ENCODE assay signal across 19 cellular contexts in the genomic region with DNA sequence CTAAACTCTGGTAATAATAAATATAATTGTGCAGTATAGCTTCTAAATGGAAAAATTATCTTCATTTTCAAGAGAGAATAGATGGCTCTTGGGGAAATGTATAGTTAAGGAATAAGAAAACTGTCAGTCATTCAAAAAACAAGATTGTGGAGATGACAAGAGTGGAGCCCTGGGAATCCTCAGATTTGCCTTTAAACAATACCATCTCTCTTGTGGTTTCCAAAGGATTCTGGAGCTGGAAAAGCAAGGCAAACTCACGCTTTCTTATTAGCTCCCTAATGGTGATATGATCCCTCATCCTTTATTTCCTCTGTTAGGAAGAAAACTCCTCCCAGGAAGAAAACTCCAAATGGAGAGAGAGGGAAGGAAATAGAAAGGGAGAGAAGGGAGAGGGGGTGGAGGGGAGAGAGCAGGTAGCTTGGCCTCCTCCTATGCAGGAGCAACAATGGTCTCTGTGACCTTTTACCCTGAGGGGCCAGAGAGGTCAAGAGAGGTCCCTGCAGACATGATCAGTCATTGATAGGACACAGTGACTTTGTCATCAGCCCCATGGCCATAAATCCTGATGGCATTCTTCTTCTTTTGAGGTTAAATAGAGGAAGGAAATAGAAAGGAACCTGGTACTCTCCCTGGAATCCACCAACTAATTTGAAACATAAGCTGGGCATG.
DNase-seq lines count a peak whose midpoint lies in the region; ATAC-seq, FAIRE-seq and TF ChIP-seq lines count a peak whose summit lies in the region.
"Had no signal": no experiment of that assay in that cellular context is flagged by ENCODE, and none has a peak within 500 bp of the region (broad histone marks: within the 10 kb centered on the region; RNA-seq: fewer than 3 reads in every experiment).

No MANE protein-coding gene starts in this region.

- TF ChIP-seq RAD21 in K562 (CRISPR knock-in tag; conservative IDR thresholded peaks at IDR 0.05 in 1 of 2, IDR thresholded peaks at IDR 0.05 in 1 of 2) (no peak), neural cell (conservative IDR thresholded peaks at IDR 0.05) (no peak)

- H3K27me3 ChIP-seq in K562 (ENCODE audit: control insufficient read depth in 2 of 2, insufficient read depth in 2 of 2, low read length in 2 of 2) (no peaks in the 10 kb centered on the region), neural cell (ENCODE audit: insufficient read depth, low read depth, low read length) (no peaks in the 10 kb centered on the region)

- 53% methylated on average over 1 of the region's 1 CpG for WGBS in K562 (ENCODE audit: insufficient coverage, low coverage, missing lambda C conversion rate)

- FAIRE-seq in K562 (lab: Jason Lieb, UNC), result no peak
- FAIRE-seq: A204.1, G401.6, GM12892, GM19239, H54 had no signal

- no peaks in the 10 kb centered on the region for H4K20me1 ChIP-seq in K562 (replicated peaks; ENCODE audit: control insufficient read depth, insufficient read depth, low read length)
- H4K20me1 ChIP-seq in neural cell (ENCODE audit: insufficient read depth), result no peaks in the 10 kb centered on the region

- BruUV-seq in K562 (replicated peaks; lab: Mats Ljungman, UMichigan), result no TSS peak

- in situ Hi-C loops in KBM-7 (cut with MboI; ENCODE audit: low pct_unique_long_range_greater_than_20kb, low sequenced_read_pairs) (no loop called here), K562 (cut with MboI) (no loop called here)

- intact Hi-C loops in K562 (cut with micrococcal nuclease), result no loop called here

- H3K9ac ChIP-seq in K562 (ENCODE audit: insufficient read depth in 1 of 2, low read depth in 2 of 2, low read length in 2 of 2) (no peak overlapping the region), neural cell (ENCODE audit: low read length) (no peak overlapping the region)
- H3K9ac ChIP-seq: GM23248 had no signal

- no peak overlapping the region for H2AFZ ChIP-seq in K562 (ENCODE audit: low read depth, low read length)
- H2AFZ ChIP-seq in neural cell (ENCODE audit: low read depth, low read length), result no peak overlapping the region
- H2AFZ ChIP-seq: GM23248 had no signal

- H3K4me1 ChIP-seq in K562 (replicated peaks in 1 of 2; ENCODE audit: control insufficient read depth in 2 of 2, insufficient read depth in 2 of 2, low read length in 2 of 2), result no peaks in the 10 kb centered on the region

- no peaks in the 10 kb centered on the region for H3K79me2 ChIP-seq in K562 (ENCODE audit: control insufficient read depth, insufficient read depth, low read length)
- no peaks in the 10 kb centered on the region for H3K79me2 ChIP-seq in neural cell (replicated peaks; ENCODE audit: insufficient read depth, low read length)

- H3K9me3 ChIP-seq in K562 (replicated peaks; ENCODE audit: control insufficient read depth, insufficient read depth, low read depth, low read length) (no peaks in the 10 kb centered on the region), neural cell (ENCODE audit: low read length) (no peaks in the 10 kb centered on the region)

- POLR2A ChIA-PET in K562 (lab: Yijun Ruan, JAX), result interaction anchor here (0.6 to 1.0 kb wide), 2 partner anchors 309 to 310 kb away, joined by 3 to 4 read pairs; no protein-coding TSS in a partner anchor

- no peaks in the 10 kb centered on the region for H3K9me1 ChIP-seq in K562 (ENCODE audit: control insufficient read depth, insufficient read depth, low read length)

- H3K4me3 ChIP-seq in K562 (no peak overlapping the region), neural cell (ENCODE audit: low read length) (no peak overlapping the region)
- H3K4me3 ChIP-seq: GM23248 had no signal

- CTCF ChIA-PET in K562 (lab: Yijun Ruan, JAX; ENCODE audit: low intra/inter-chr PET ratio), result no interaction called here

- TF ChIP-seq EP300 in K562 (IDR thresholded peaks at IDR 0.05; ENCODE audit: low read length) (no peak), neural cell (conservative IDR thresholded peaks at IDR 0.05; ENCODE audit: poor library complexity, severe bottlenecking) (peak; percentile 19)

- H3F3A ChIP-seq in neural cell (ENCODE audit: insufficient read depth, low read length, poor library complexity, severe bottlenecking), result peaks cover 3% of the 10 kb centered on the region

- H3K9me2 ChIP-seq in neural cell (ENCODE audit: insufficient read depth, low read length), result no peaks in the 10 kb centered on the region

- H3K36me3 ChIP-seq in K562 (ENCODE audit: control insufficient read depth, insufficient read depth, low read length), result peaks cover 10% of the 10 kb centered on the region; the same call in 1 of the 3 replicates
- no peaks in the 10 kb centered on the region for H3K36me3 ChIP-seq in neural cell (ENCODE audit: insufficient read depth, low read length)

- ATAC-seq in K562 (no peak), GM19328 (IDR thresholded peaks at IDR 0.05; ENCODE audit: unreplicated experiment) (no peak), GM21786 (IDR thresholded peaks at IDR 0.05; ENCODE audit: unreplicated experiment) (no peak)
- ATAC-seq: HCT116 had no signal

- H3K4me2 ChIP-seq in K562 (ENCODE audit: insufficient read depth, low read length) (no peak overlapping the region), neural cell (ENCODE audit: low read length) (no peak overlapping the region)

- TF ChIP-seq POLR2A in K562 (conservative IDR thresholded peaks at IDR 0.05), result no peak

- peak; percentile 83 for DNase-seq in ELF-1 (ENCODE audit: low read depth, low spot score)
- DNase-seq in KBM-7, result peak; percentile 16
- DNase-seq in K562 (ENCODE audit: extremely low read depth in 1 of 4, low spot score in 3 of 4), result no peak
- no peak for DNase-seq in NCI-H446 (lab: John Stamatoyannopoulos, UW)
- DNase-seq: C1 segment of cervical spinal cord; Calu3; CD4-positive, alpha-beta T cell; DMS 273 treated with DMSO at 0.1 percent for 48 hours; DMS79; GM23248 had no signal

- TF ChIP-seq CTCF in K562 (IDR thresholded peaks at IDR 0.05 in 2 of 3, conservative IDR thresholded peaks at IDR 0.05 in 1 of 3; ENCODE audit: insufficient read depth in 2 of 3, low read depth in 1 of 3, low read length in 3 of 3) (no peak), neural cell (IDR thresholded peaks at IDR 0.05; ENCODE audit: poor library complexity, severe bottlenecking) (no peak)

- H3K27ac ChIP-seq in K562 (ENCODE audit: extremely low read depth, low read depth, low read length) (no peak overlapping the region), neural cell (ENCODE audit: low read length) (no peak overlapping the region)
- H3K27ac ChIP-seq: GM23248 had no signal

TF ChIP-seq in K562, 482 proteins besides CTCF, POLR2A, EP300 and RAD21 (continues in another document):
- TF ChIP-seq ZBTB12 (CRISPR knock-in tag; IDR thresholded peaks at IDR 0.05) (no peak), SRSF3 (IDR thresholded peaks at IDR 0.05; ENCODE audit: insufficient read depth, low read length) (no peak), RBBP5 (IDR thresholded peaks at IDR 0.05; ENCODE audit: borderline replicate concordance, insufficient read depth, low read length, poor library complexity, severe bottlenecking) (no peak), ZNF232 (CRISPR knock-in tag; IDR thresholded peaks at IDR 0.05) (no peak), RBM22 (IDR thresholded peaks at IDR 0.05; ENCODE audit: low read depth, low read length, poor library complexity, severe bottlenecking) (no peak), SNAPC5 (CRISPR knock-in tag; IDR thresholded peaks at IDR 0.05) (no peak), CBFA2T3 (IDR thresholded peaks at IDR 0.05) (no peak), NFRKB (IDR thresholded peaks at IDR 0.05; ENCODE audit: low read depth) (no peak), GATA2 (CRISPR knock-in tag; IDR thresholded peaks at IDR 0.05) (no peak), KDM4B (IDR thresholded peaks at IDR 0.05; ENCODE audit: borderline replicate concordance in 2 of 2, low read depth in 1 of 2) (no peak), ZNF436 (CRISPR knock-in tag; IDR thresholded peaks at IDR 0.05) (no peak)

TF ChIP-seq in neural cell, 6 proteins besides CTCF, POLR2A, EP300 and RAD21:
- peak; percentile 59 for TF ChIP-seq POLR2AphosphoS5 (IDR thresholded peaks at IDR 0.05)
- TF ChIP-seq MXI1 (conservative IDR thresholded peaks at IDR 0.05; ENCODE audit: poor library complexity, severe bottlenecking), result no peak
- TF ChIP-seq, protein P1, sequence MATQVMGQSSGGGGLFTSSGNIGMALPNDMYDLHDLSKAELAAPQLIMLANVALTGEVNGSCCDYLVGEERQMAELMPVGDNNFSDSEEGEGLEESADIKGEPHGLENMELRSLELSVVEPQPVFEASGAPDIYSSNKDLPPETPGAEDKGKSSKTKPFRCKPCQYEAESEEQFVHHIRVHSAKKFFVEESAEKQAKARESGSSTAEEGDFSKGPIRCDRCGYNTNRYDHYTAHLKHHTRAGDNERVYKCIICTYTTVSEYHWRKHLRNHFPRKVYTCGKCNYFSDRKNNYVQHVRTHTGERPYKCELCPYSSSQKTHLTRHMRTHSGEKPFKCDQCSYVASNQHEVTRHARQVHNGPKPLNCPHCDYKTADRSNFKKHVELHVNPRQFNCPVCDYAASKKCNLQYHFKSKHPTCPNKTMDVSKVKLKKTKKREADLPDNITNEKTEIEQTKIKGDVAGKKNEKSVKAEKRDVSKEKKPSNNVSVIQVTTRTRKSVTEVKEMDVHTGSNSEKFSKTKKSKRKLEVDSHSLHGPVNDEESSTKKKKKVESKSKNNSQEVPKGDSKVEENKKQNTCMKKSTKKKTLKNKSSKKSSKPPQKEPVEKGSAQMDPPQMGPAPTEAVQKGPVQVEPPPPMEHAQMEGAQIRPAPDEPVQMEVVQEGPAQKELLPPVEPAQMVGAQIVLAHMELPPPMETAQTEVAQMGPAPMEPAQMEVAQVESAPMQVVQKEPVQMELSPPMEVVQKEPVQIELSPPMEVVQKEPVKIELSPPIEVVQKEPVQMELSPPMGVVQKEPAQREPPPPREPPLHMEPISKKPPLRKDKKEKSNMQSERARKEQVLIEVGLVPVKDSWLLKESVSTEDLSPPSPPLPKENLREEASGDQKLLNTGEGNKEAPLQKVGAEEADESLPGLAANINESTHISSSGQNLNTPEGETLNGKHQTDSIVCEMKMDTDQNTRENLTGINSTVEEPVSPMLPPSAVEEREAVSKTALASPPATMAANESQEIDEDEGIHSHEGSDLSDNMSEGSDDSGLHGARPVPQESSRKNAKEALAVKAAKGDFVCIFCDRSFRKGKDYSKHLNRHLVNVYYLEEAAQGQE (IDR thresholded peaks at IDR 0.05; ENCODE audit: borderline replicate concordance), result peak; percentile 84

Comparison
In these comparisons a context has a peak if more than half of its experiments do, and no peak if none do; other contexts are left out.
1. DNase-seq: peak in ELF-1 (single experiment) and KBM-7 (single experiment); none in K562 (0 of 4) and NCI-H446 (0 of 2).